Comparison of ENCODE assay signal across 13 cellular contexts in the genomic region with DNA sequence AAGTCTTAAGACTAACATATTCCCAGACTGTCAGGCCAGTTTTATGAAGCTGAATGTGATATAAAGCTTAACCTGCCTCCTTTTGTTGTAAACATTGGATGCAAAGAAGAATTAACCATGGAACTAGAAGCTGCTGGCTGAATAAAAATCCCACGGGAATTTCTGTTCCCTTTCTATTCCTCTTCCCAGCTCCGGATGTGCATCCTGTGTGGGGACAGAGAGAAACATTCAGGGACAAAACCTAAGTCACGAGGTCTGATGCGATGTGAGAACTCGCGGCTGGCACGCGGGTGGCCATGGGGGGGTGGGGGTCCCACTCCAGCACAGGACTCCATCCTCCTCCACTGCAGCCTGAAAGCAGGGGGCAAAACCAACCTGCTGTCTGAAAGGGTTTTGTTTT. TPM values are rescaled to one million over a fixed set of nuclear protein-coding genes. Genes with fewer than 3 reads are reported as not detected.
DNase-seq lines count a peak whose midpoint lies in the region; ATAC-seq and TF ChIP-seq lines count a peak whose summit lies in the region.
"Had no signal": no experiment of that assay in that cellular context is flagged by ENCODE, and none has a peak within 500 bp of the region (broad histone marks: within the 10 kb centered on the region; RNA-seq: fewer than 3 reads in every experiment).

No MANE protein-coding gene starts in this region.

- H3K27me3 ChIP-seq in brain microvascular endothelial cell (replicated peaks), result no peaks in the 10 kb centered on the region
- no peaks in the 10 kb centered on the region for H3K27me3 ChIP-seq in right atrium auricular region
- H3K27me3 ChIP-seq: body of pancreas had no signal

- H3K4me1 ChIP-seq in right atrium auricular region, result peaks cover 0 to 54% of the 10 kb centered on the region in 2 donors

- DNase-seq in AG10803 (ENCODE audit: low read depth), result peak; percentile 51
- DNase-seq in brain microvascular endothelial cell, result no peak
- DNase-seq in right atrium auricular region (ENCODE audit: low spot score), result no peak
- no peak for DNase-seq in sciatic nerve (ENCODE audit: low spot score)
- no peak for DNase-seq in GF-D8 (lab: John Stamatoyannopoulos, UW)
- no peak for DNase-seq in stimulated activated naive CD4-positive, alpha-beta T cell (lab: John Stamatoyannopoulos, UW)
- DNase-seq: activated CD4-positive, alpha-beta T cell treated with anti-CD3 and anti-CD28 coated beads, Interleukin-2, amount 10 ng/mL, durations not matched to agents 24 days and 14 days; body of pancreas; DMS79 treated with DMSO at 0.1 percent for 48 hours; H9; small intestine had no signal

- H3K36me3 ChIP-seq in brain microvascular endothelial cell (replicated peaks) (no peaks in the 10 kb centered on the region), right atrium auricular region (no peaks in the 10 kb centered on the region)

- intact Hi-C loops in sciatic nerve (cut with DNase I), result no loop called here

- peaks cover 0 to 1% of the 10 kb centered on the region in 2 donors for H3K9me3 ChIP-seq in right atrium auricular region
- H3K9me3 ChIP-seq: body of pancreas had no signal

- in situ Hi-C loops in brain microvascular endothelial cell (cut with HindIII; ENCODE audit: low pct_ligation_motif_present, low sequenced_read_pairs), result no loop called here

- no peak overlapping the region for H3K4me3 ChIP-seq in AG10803 (ENCODE audit: low read length)
- H3K4me3 ChIP-seq in brain microvascular endothelial cell (ENCODE audit: low read depth, low read length), result no peak overlapping the region
- no peak overlapping the region for H3K4me3 ChIP-seq in right atrium auricular region
- H3K4me3 ChIP-seq: body of pancreas had no signal

- H3K27ac ChIP-seq in brain microvascular endothelial cell (peak overlapping the region; percentile 91), right atrium auricular region (peak overlapping the region; percentile 42 to 79)

- ATAC-seq in sciatic nerve, result peak; percentile 59
- ATAC-seq in HG03521 (IDR thresholded peaks at IDR 0.05; ENCODE audit: unreplicated experiment), result no peak
- no peak for ATAC-seq in GM19455 (IDR thresholded peaks at IDR 0.05; ENCODE audit: unreplicated experiment)
- ATAC-seq: body of pancreas had no signal

- TF ChIP-seq CTCF in AG10803 (conservative IDR thresholded peaks at IDR 0.05; ENCODE audit: low read length) (no peak), brain microvascular endothelial cell (IDR thresholded peaks at IDR 0.05; ENCODE audit: low read depth, low read length, missing control alignments) (no peak), right atrium auricular region (IDR thresholded peaks at IDR 0.05) (no peak)

RNA-seq across cellular contexts. Expression of a gene that starts 32.2 kb away (rescaled TPM):
- total RNA-seq in right atrium auricular region (under 1 TPM; 0.20 to 0.52 TPM), sciatic nerve (4.3 TPM)
